8 cellular contexts compared by ENCODE assay signal in genomic region chr19:48806518-48806817, GRCh38. TPM values are rescaled to one million over a fixed set of nuclear protein-coding genes. Genes with fewer than 3 reads are reported as not detected.
DNase-seq lines count a peak whose midpoint lies in the region; ATAC-seq and TF ChIP-seq lines count a peak whose summit lies in the region.
"Had no signal": no experiment of that assay in that cellular context is flagged by ENCODE, and none has a peak within 500 bp of the region (broad histone marks: within the 10 kb centered on the region; RNA-seq: fewer than 3 reads in every experiment).

No MANE protein-coding gene starts in this region.

- peak; percentile 96 for DNase-seq in G401 (ENCODE audit: low spot score)
- DNase-seq in T-cell: peak in 23 of 34 experiments; percentile 5 to 52 (median 37)
- DNase-seq in islet precursor cell: peak; percentile 76
- no peak for DNase-seq in SKM-1 treated with dmso at 0.1 percent for 144 hours (lab: John Stamatoyannopoulos, UW; ENCODE audit: unreplicated experiment)
- DNase-seq in coronary artery (ENCODE audit: low spot score): no peak

- no peak for TF ChIP-seq CTCF in coronary artery (IDR thresholded peaks at IDR 0.05)

- peaks cover 3% of the 10 kb centered on the region for H3K36me3 Mint-ChIP-seq in T-cell

- no peak overlapping the region for H3K27ac ChIP-seq in coronary artery
- H3K27ac ChIP-seq: right atrium auricular region had no signal

- H3K4me1 Mint-ChIP-seq in T-cell: peaks cover 20 to 35% (median 24%) of the 10 kb centered on the region in 3 donors

- no peak overlapping the region for H3K4me3 Mint-ChIP-seq in T-cell
- H3K4me3 Mint-ChIP-seq: dendritic cell treated with granulocyte-macrophage colony-stimulating factor and Interleukin-4, amounts not matched to agents 40 ng/mL and 50 ng/mL, for 4 days had no signal

- peak in 2 of 4 experiments; percentile 48 to 71 for ATAC-seq in T-cell (replicated peaks in 1 of 4)
- no peak for ATAC-seq in HG03342 (IDR thresholded peaks at IDR 0.05; ENCODE audit: unreplicated experiment)

- H3K27me3 Mint-ChIP-seq in T-cell: no peaks in the 10 kb centered on the region

- CTCF ChIA-PET in T-cell (lab: Charles Lee): no interaction called here

- POLR2A ChIA-PET in T-cell (lab: Charles Lee): no interaction called here

- no peak overlapping the region for H3K4me3 ChIP-seq in coronary artery
- H3K4me3 ChIP-seq: right atrium auricular region had no signal

- in situ Hi-C loops in G401 (cut with HindIII; ENCODE audit: low sequenced_read_pairs): no loop called here

- H3K27ac Mint-ChIP-seq in T-cell: no peak overlapping the region
- H3K27ac Mint-ChIP-seq: dendritic cell treated with granulocyte-macrophage colony-stimulating factor and Interleukin-4, amounts not matched to agents 40 ng/mL and 50 ng/mL, for 4 days had no signal

- no peaks in the 10 kb centered on the region for H3K9me3 Mint-ChIP-seq in T-cell
- H3K9me3 Mint-ChIP-seq: dendritic cell treated with granulocyte-macrophage colony-stimulating factor and Interleukin-4, amounts not matched to agents 40 ng/mL and 50 ng/mL, for 4 days had no signal

RNA-seq across cellular contexts. Expression of gene BCAT2, which starts 4.4 kb away (rescaled TPM):
- total RNA-seq in G401 (2014; rRNA removed; shearing (Covaris generic)): 43.4 and 44.1 TPM in 2 replicates
- total RNA-seq in T-cell: 10 to 100 TPM; 21.5 to 40.6 (median 36.6) TPM

RNA-seq across cellular contexts. Expression of gene HSD17B14, which starts 29.8 kb away (rescaled TPM):
- total RNA-seq in G401 (2014; rRNA removed; shearing (Covaris generic)): 62.8 and 69.0 TPM in 2 replicates
- total RNA-seq in T-cell: 1 to 10 TPM in 2 of 5 donors, under 1 TPM in 2, not detected in 1; 0.58 to 2.1 (median 1.1) TPM

RNA-seq across cellular contexts. Expression of gene FGF21, which starts 51.1 kb away (rescaled TPM):
- total RNA-seq in G401 (2014; rRNA removed; shearing (Covaris generic)): not detected in 2 replicates
- total RNA-seq in T-cell: not detected
- total RNA-seq: right atrium auricular region had no signal

RNA-seq across cellular contexts. Expression of gene FUT1, which starts 54.0 kb away (rescaled TPM):
- not detected in 2 replicates for total RNA-seq in G401 (2014; rRNA removed; shearing (Covaris generic))
- total RNA-seq in T-cell: under 1 TPM; 0.09 to 0.28 (median 0.15) TPM

RNA-seq across cellular contexts. Expression of gene IZUMO1, which starts 59.8 kb away (rescaled TPM):
- not detected in 2 replicates for total RNA-seq in G401 (2014; rRNA removed; shearing (Covaris generic))
- total RNA-seq in T-cell: not detected
- total RNA-seq: right atrium auricular region had no signal

Comparison
In these comparisons a context has a peak if more than half of its experiments do, and no peak if none do; other contexts are left out.
1. DNase-seq: peak in G401 (single experiment), T-cell (23 of 34) and islet precursor cell (single experiment); none in SKM-1 treated with dmso at 0.1 percent for 144 hours (single experiment) and coronary artery (single experiment).
2. RNA of gene HSD17B14, which starts 29.8 kb away (total RNA-seq): 62.8 to 69.0 TPM in G401; 0.58 to 2.1 TPM in T-cell; every median in the first group is over 10 times any median in the second.